In the genomic region with DNA sequence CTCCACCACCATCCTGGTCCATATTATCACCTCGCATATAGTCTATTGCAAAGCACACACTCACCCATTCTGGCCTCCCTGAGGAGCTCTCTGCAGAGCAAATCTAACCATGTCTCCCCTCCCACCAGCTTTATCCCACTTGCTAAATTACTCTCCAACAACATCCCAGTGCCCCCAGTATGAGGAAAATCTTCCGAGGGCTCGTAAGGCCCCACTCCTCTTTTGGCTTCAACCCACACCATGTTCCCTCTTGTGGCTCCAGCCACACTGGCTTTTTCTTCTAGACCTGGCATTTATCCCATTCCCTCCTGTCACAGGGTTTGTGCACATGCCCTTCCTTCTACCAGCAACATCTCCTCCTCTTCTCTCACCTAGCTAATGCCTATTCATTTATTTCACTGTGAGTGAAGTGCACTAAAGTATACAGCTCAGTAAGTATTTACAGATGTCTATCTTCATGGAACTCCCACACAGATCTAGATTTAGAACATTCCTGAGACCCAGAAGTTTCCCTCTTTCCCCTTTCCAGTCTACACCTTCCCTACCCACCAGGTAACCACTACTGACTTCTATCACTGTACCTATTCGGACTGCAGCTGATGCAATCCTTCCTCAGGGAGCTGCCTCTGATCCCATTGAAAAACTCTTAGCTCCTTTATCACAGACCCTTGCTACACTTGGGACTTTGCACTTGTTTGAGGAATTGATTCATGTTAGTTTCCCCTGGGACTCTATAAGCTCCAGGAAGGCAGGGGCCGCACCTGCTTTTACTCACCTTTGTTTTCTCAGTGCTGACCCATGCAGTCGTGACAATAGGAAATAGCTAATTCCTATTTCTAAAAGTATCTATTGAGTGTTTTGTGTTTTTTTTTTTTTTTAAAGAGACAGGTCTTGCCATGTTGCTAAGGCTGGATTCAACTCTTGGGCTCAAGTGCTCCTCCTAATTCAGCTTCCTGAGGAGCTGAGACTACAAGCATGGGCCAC, we compare ENCODE assay signal across 1 cellular context.
TF ChIP-seq lines count a peak whose summit lies in the region.

No MANE protein-coding gene starts in this region.

TF ChIP-seq in HepG2, 621 proteins besides CTCF, POLR2A, EP300 and RAD21 (continued from another document and continues in another):
- TF ChIP-seq, protein P1, sequence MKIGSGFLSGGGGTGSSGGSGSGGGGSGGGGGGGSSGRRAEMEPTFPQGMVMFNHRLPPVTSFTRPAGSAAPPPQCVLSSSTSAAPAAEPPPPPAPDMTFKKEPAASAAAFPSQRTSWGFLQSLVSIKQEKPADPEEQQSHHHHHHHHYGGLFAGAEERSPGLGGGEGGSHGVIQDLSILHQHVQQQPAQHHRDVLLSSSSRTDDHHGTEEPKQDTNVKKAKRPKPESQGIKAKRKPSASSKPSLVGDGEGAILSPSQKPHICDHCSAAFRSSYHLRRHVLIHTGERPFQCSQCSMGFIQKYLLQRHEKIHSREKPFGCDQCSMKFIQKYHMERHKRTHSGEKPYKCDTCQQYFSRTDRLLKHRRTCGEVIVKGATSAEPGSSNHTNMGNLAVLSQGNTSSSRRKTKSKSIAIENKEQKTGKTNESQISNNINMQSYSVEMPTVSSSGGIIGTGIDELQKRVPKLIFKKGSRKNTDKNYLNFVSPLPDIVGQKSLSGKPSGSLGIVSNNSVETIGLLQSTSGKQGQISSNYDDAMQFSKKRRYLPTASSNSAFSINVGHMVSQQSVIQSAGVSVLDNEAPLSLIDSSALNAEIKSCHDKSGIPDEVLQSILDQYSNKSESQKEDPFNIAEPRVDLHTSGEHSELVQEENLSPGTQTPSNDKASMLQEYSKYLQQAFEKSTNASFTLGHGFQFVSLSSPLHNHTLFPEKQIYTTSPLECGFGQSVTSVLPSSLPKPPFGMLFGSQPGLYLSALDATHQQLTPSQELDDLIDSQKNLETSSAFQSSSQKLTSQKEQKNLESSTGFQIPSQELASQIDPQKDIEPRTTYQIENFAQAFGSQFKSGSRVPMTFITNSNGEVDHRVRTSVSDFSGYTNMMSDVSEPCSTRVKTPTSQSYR (CRISPR knock-in tag; IDR thresholded peaks at IDR 0.05; ENCODE audit: borderline replicate concordance) = no peak
- TF ChIP-seq ZNF496 (CRISPR knock-in tag; IDR thresholded peaks at IDR 0.05; ENCODE audit: insufficient replicate concordance) (no peak), TEAD3 (CRISPR knock-in tag; optimal IDR thresholded peaks at IDR 0.05; ENCODE audit: borderline replicate concordance) (peak; percentile 62), ZNF782 (CRISPR knock-in tag; IDR thresholded peaks at IDR 0.05; ENCODE audit: borderline replicate concordance) (peak; percentile 95; the same call in 1 of the 2 replicates), ZNF296 (CRISPR knock-in tag; conservative IDR thresholded peaks at IDR 0.05) (no peak), ZSCAN20 (CRISPR knock-in tag; IDR thresholded peaks at IDR 0.05; ENCODE audit: borderline replicate concordance) (peak; percentile 80; the same call in 1 of the 2 replicates), KLF11 (CRISPR knock-in tag; IDR thresholded peaks at IDR 0.05) (no peak), ZNF558 (CRISPR knock-in tag; IDR thresholded peaks at IDR 0.05; ENCODE audit: borderline replicate concordance) (no peak), ZNF816 (CRISPR knock-in tag; IDR thresholded peaks at IDR 0.05; ENCODE audit: borderline replicate concordance) (no peak), MEIS2 (CRISPR knock-in tag; IDR thresholded peaks at IDR 0.05) (no peak), ZNF20 (CRISPR knock-in tag; IDR thresholded peaks at IDR 0.05) (no peak), POLR2AphosphoS2 (IDR thresholded peaks at IDR 0.05; ENCODE audit: low read depth, low read length) (no peak), ZFP36 (IDR thresholded peaks at IDR 0.05; ENCODE audit: borderline replicate concordance, low read depth, low read length, partially characterized antibody) (no peak), NFE2L1 (CRISPR knock-in tag; IDR thresholded peaks at IDR 0.05; ENCODE audit: borderline replicate concordance) (no peak), ZNF598 (CRISPR knock-in tag; IDR thresholded peaks at IDR 0.05; ENCODE audit: borderline replicate concordance) (no peak), ZNF746 (CRISPR knock-in tag; IDR thresholded peaks at IDR 0.05) (no peak), ZNF75D (CRISPR knock-in tag; IDR thresholded peaks at IDR 0.05; ENCODE audit: borderline replicate concordance) (no peak), MXD4 (CRISPR knock-in tag; IDR thresholded peaks at IDR 0.05) (no peak), SETDB1 (CRISPR knock-in tag; IDR thresholded peaks at IDR 0.05; ENCODE audit: borderline replicate concordance) (no peak), HDAC1 (CRISPR knock-in tag; IDR thresholded peaks at IDR 0.05) (peak; percentile 90), FOXK2 (IDR thresholded peaks at IDR 0.05) (no peak; the same call in 1 of the 2 replicates), ZNF282 (IDR thresholded peaks at IDR 0.05; ENCODE audit: partially characterized antibody) (no peak)
- TF ChIP-seq, protein P2, sequence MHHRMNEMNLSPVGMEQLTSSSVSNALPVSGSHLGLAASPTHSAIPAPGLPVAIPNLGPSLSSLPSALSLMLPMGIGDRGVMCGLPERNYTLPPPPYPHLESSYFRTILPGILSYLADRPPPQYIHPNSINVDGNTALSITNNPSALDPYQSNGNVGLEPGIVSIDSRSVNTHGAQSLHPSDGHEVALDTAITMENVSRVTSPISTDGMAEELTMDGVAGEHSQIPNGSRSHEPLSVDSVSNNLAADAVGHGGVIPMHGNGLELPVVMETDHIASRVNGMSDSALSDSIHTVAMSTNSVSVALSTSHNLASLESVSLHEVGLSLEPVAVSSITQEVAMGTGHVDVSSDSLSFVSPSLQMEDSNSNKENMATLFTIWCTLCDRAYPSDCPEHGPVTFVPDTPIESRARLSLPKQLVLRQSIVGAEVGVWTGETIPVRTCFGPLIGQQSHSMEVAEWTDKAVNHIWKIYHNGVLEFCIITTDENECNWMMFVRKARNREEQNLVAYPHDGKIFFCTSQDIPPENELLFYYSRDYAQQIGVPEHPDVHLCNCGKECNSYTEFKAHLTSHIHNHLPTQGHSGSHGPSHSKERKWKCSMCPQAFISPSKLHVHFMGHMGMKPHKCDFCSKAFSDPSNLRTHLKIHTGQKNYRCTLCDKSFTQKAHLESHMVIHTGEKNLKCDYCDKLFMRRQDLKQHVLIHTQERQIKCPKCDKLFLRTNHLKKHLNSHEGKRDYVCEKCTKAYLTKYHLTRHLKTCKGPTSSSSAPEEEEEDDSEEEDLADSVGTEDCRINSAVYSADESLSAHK (CRISPR knock-in tag; IDR thresholded peaks at IDR 0.05; ENCODE audit: borderline replicate concordance) = no peak
- TF ChIP-seq, protein P3, sequence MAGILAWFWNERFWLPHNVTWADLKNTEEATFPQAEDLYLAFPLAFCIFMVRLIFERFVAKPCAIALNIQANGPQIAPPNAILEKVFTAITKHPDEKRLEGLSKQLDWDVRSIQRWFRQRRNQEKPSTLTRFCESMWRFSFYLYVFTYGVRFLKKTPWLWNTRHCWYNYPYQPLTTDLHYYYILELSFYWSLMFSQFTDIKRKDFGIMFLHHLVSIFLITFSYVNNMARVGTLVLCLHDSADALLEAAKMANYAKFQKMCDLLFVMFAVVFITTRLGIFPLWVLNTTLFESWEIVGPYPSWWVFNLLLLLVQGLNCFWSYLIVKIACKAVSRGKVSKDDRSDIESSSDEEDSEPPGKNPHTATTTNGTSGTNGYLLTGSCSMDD (CRISPR knock-in tag; IDR thresholded peaks at IDR 0.05) = no peak
- TF ChIP-seq, protein P4, sequence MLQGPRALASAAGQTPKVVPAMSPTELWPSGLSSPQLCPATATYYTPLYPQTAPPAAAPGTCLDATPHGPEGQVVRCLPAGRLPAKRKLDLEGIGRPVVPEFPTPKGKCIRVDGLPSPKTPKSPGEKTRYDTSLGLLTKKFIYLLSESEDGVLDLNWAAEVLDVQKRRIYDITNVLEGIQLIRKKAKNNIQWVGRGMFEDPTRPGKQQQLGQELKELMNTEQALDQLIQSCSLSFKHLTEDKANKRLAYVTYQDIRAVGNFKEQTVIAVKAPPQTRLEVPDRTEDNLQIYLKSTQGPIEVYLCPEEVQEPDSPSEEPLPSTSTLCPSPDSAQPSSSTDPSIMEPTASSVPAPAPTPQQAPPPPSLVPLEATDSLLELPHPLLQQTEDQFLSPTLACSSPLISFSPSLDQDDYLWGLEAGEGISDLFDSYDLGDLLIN (CRISPR knock-in tag; IDR thresholded peaks at IDR 0.05; ENCODE audit: borderline replicate concordance) = no peak
- TF ChIP-seq, protein P5, sequence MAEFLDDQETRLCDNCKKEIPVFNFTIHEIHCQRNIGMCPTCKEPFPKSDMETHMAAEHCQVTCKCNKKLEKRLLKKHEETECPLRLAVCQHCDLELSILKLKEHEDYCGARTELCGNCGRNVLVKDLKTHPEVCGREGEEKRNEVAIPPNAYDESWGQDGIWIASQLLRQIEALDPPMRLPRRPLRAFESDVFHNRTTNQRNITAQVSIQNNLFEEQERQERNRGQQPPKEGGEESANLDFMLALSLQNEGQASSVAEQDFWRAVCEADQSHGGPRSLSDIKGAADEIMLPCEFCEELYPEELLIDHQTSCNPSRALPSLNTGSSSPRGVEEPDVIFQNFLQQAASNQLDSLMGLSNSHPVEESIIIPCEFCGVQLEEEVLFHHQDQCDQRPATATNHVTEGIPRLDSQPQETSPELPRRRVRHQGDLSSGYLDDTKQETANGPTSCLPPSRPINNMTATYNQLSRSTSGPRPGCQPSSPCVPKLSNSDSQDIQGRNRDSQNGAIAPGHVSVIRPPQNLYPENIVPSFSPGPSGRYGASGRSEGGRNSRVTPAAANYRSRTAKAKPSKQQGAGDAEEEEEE (CRISPR knock-in tag; IDR thresholded peaks at IDR 0.05; ENCODE audit: borderline replicate concordance) = no peak
- TF ChIP-seq, protein P6, sequence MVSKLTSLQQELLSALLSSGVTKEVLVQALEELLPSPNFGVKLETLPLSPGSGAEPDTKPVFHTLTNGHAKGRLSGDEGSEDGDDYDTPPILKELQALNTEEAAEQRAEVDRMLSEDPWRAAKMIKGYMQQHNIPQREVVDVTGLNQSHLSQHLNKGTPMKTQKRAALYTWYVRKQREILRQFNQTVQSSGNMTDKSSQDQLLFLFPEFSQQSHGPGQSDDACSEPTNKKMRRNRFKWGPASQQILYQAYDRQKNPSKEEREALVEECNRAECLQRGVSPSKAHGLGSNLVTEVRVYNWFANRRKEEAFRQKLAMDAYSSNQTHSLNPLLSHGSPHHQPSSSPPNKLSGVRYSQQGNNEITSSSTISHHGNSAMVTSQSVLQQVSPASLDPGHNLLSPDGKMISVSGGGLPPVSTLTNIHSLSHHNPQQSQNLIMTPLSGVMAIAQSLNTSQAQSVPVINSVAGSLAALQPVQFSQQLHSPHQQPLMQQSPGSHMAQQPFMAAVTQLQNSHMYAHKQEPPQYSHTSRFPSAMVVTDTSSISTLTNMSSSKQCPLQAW (CRISPR knock-in tag; IDR thresholded peaks at IDR 0.05) = 0 out of 2 replicates have a peak, but pooled peaks have one; percentile 45
- TF ChIP-seq, protein P7, sequence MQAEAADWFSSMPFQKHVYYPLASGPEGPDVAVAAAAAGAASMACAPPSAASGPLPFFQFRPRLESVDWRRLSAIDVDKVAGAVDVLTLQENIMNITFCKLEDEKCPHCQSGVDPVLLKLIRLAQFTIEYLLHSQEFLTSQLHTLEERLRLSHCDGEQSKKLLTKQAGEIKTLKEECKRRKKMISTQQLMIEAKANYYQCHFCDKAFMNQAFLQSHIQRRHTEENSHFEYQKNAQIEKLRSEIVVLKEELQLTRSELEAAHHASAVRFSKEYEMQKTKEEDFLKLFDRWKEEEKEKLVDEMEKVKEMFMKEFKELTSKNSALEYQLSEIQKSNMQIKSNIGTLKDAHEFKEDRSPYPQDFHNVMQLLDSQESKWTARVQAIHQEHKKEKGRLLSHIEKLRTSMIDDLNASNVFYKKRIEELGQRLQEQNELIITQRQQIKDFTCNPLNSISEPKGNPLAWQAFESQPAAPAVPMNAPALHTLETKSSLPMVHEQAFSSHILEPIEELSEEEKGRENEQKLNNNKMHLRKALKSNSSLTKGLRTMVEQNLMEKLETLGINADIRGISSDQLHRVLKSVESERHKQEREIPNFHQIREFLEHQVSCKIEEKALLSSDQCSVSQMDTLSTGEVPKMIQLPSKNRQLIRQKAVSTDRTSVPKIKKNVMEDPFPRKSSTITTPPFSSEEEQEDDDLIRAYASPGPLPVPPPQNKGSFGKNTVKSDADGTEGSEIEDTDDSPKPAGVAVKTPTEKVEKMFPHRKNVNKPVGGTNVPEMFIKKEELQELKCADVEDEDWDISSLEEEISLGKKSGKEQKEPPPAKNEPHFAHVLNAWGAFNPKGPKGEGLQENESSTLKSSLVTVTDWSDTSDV (CRISPR knock-in tag; IDR thresholded peaks at IDR 0.05) = no peak
- TF ChIP-seq, protein P8, sequence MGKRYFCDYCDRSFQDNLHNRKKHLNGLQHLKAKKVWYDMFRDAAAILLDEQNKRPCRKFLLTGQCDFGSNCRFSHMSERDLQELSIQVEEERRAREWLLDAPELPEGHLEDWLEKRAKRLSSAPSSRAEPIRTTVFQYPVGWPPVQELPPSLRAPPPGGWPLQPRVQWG (CRISPR knock-in tag; IDR thresholded peaks at IDR 0.05; ENCODE audit: borderline replicate concordance, low read depth) = no peak
- TF ChIP-seq, protein P9, sequence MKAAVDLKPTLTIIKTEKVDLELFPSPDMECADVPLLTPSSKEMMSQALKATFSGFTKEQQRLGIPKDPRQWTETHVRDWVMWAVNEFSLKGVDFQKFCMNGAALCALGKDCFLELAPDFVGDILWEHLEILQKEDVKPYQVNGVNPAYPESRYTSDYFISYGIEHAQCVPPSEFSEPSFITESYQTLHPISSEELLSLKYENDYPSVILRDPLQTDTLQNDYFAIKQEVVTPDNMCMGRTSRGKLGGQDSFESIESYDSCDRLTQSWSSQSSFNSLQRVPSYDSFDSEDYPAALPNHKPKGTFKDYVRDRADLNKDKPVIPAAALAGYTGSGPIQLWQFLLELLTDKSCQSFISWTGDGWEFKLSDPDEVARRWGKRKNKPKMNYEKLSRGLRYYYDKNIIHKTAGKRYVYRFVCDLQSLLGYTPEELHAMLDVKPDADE (CRISPR knock-in tag; IDR thresholded peaks at IDR 0.05) = no peak
- TF ChIP-seq, protein P10, sequence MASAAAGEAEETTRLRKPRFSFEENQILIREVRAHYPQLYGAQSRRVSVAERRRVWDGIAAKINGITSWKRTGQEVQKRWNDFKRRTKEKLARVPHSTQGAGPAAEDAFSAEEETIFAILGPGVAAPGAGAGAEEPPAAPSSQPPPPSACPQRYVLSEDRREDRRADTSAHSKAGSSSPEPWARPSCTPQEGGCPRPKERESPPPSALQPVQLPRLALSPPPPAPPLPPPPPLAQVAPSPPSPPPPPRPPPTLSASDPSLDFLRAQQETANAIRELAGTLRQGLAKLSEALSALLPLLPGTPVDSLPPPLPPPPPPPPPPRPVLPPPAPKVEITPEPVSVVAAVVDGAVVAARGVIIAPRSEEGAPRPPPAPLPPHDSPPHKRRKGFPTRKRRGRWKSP (CRISPR knock-in tag; IDR thresholded peaks at IDR 0.05) = peak; percentile 58; the same call in 1 of the 2 replicates
